In the genomic region with DNA sequence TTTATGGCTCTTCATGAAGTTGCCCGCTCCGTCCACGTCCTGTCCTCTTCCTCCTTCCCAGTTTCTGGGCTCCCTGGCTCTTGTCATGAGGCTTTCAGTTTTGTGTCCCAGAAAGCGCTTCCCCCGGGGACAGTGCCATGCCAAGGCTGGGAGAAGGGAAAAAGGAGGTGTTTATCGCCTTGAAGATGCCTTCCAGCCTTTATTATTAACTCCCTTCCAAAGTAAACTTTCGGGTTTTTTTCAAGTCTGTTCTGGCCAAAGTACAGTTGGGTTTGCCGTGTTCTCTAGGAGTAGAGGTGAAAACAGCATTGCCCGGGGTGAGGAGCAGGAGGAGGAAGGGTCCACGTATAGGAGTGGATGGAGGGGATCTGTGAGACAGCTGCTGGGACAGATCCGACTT, we compare ENCODE assay signal across 15 cellular contexts.
DNase-seq lines count a peak whose midpoint lies in the region; ATAC-seq, FAIRE-seq and TF ChIP-seq lines count a peak whose summit lies in the region.
"Had no signal": no experiment of that assay in that cellular context is flagged by ENCODE, and none has a peak within 500 bp of the region (broad histone marks: within the 10 kb centered on the region; RNA-seq: fewer than 3 reads in every experiment).

No MANE protein-coding gene starts in this region.

- DNase-seq in Caco-2 (no peak), chondrocyte (ENCODE audit: low spot score) (no peak), kidney (no peak), gastrocnemius medialis (peak in 1 of 2 donors; percentile 55), superior temporal gyrus (ENCODE audit: extremely low spot score) (no peak), dorsolateral prefrontal cortex (no peak), HTR-8/SVneo (ENCODE audit: insufficient read length, low spot score) (no peak)
- no peak for DNase-seq in stimulated activated naive CD8-positive, alpha-beta T cell treated with anti-CD3 and anti-CD28 coated beads, Interleukin-15, amount 100 ng/mL, for 72 hours
- DNase-seq: effector CD4-positive, alpha-beta T cell; hippocampal formation; naive B cell; NCI-H187; stimulated activated naive CD4-positive, alpha-beta T cell had no signal

- H3K9ac ChIP-seq in kidney (ENCODE audit: low read length in 2 of 2): peak overlapping the region in 1 of 2 donors; percentile 20

- ATAC-seq in gastrocnemius medialis: peak; percentile 10 to 17
- ATAC-seq in stimulated activated naive CD8-positive, alpha-beta T cell treated with anti-CD3 and anti-CD28 coated beads, Interleukin-15, amount 100 ng/mL, for 72 hours: no peak

- intact Hi-C loops in Caco-2 (cut with micrococcal nuclease; ENCODE audit: unreplicated experiment): no loop called here
- intact Hi-C loops in kidney (cut with DNase I): no loop called here
- intact Hi-C loops in gastrocnemius medialis (cut with DNase I; ENCODE audit: low total_unique reads): loop anchor here (1.0 kb wide), 2 partner anchors 10 to 22 kb away; no protein-coding TSS in a partner anchor
- intact Hi-C loops in dorsolateral prefrontal cortex (cut with DNase I): loop anchor here in 1 of 2 donors (5.0 kb wide), 1 partner anchor 47 kb away; no protein-coding TSS in a partner anchor

- H3K27ac Mint-ChIP-seq in Caco-2 (ENCODE audit: unreplicated experiment): peak overlapping the region; percentile 75
- peak overlapping the region; percentile 80 for H3K27ac Mint-ChIP-seq in chondrocyte (ENCODE audit: unreplicated experiment)
- peak overlapping the region in 1 of 2 donors; percentile 48 for H3K27ac Mint-ChIP-seq in stimulated activated naive CD8-positive, alpha-beta T cell treated with anti-CD3 and anti-CD28 coated beads, Interleukin-15, amount 100 ng/mL, for 72 hours
- H3K27ac Mint-ChIP-seq: activated naive CD8-positive, alpha-beta T cell had no signal

- TF ChIP-seq CTCF in Caco-2 (IDR thresholded peaks at IDR 0.05; ENCODE audit: insufficient read depth in 1 of 2, low read depth in 1 of 2, low read length in 1 of 2, severe bottlenecking in 1 of 2, unreplicated experiment in 1 of 2) (no peak), chondrocyte (IDR thresholded peaks at IDR 0.05) (no peak), kidney (IDR thresholded peaks at IDR 0.05; ENCODE audit: borderline replicate concordance, extremely low read depth, insufficient read depth) (no peak), gastrocnemius medialis (IDR thresholded peaks at IDR 0.05 in 4 of 5, conservative IDR thresholded peaks at IDR 0.05 in 1 of 5) (no peak), dorsolateral prefrontal cortex (IDR thresholded peaks at IDR 0.05 in 54 of 56, conservative IDR thresholded peaks at IDR 0.05 in 2 of 56; ENCODE audit: low read depth in 1 of 56, partially characterized antibody in 56 of 56) (no peak)

- no peak for TF ChIP-seq POLR2A in gastrocnemius medialis (IDR thresholded peaks at IDR 0.05)

- H3K4me1 ChIP-seq in Caco-2 (peaks cover 37% of the 10 kb centered on the region), kidney (ENCODE audit: control insufficient read depth in 1 of 2, insufficient read depth in 1 of 2, low read depth in 1 of 2, low read length in 2 of 2) (peaks cover 20 to 27% of the 10 kb centered on the region in 2 donors), gastrocnemius medialis (peaks cover 38 to 52% of the 10 kb centered on the region in 2 donors)

- FAIRE-seq in kidney (lab: Jason Lieb, UNC) (no peak), HTR-8/SVneo (lab: Jason Lieb, UNC) (no peak)
- FAIRE-seq: G401.6 had no signal

- no peaks in the 10 kb centered on the region for H3K36me3 ChIP-seq in Caco-2 (ENCODE audit: control insufficient read depth, insufficient read depth, low read length)
- H3K36me3 ChIP-seq in kidney (ENCODE audit: control insufficient read depth in 1 of 2, insufficient read depth in 2 of 2, low read length in 2 of 2): no peaks in the 10 kb centered on the region
- H3K36me3 ChIP-seq in gastrocnemius medialis: no peaks in the 10 kb centered on the region

- no TSS peak for BruUV-seq in Caco-2 (replicated peaks; lab: Mats Ljungman, UMichigan)

- H3K4me3 Mint-ChIP-seq in Caco-2 (ENCODE audit: unreplicated experiment) (peak overlapping the region; percentile 27), chondrocyte (ENCODE audit: unreplicated experiment) (peak overlapping the region; percentile 8)
- no peak overlapping the region for H3K4me3 Mint-ChIP-seq in stimulated activated naive CD8-positive, alpha-beta T cell treated with anti-CD3 and anti-CD28 coated beads, Interleukin-15, amount 100 ng/mL, for 72 hours
- H3K4me3 Mint-ChIP-seq: activated naive CD8-positive, alpha-beta T cell had no signal

- H3K9me3 ChIP-seq in Caco-2 (no peaks in the 10 kb centered on the region), kidney (ENCODE audit: control insufficient read depth in 1 of 2, low read length in 2 of 2) (no peaks in the 10 kb centered on the region), gastrocnemius medialis (no peaks in the 10 kb centered on the region)

- peaks cover 80% of the 10 kb centered on the region for H3K36me3 Mint-ChIP-seq in Caco-2 (ENCODE audit: insufficient read depth, unreplicated experiment)
- H3K36me3 Mint-ChIP-seq in chondrocyte (ENCODE audit: low read depth): peaks cover 6% of the 10 kb centered on the region

- CTCF ChIA-PET in Caco-2 (lab: Charles Lee): interaction anchor here (0.6 kb wide), 1 partner anchor 129 kb away, joined by 6 read pairs; no protein-coding TSS in a partner anchor

- POLR2A ChIA-PET in Caco-2 (lab: Charles Lee): no interaction called here

- H3K9me3 Mint-ChIP-seq in Caco-2 (ENCODE audit: unreplicated experiment) (peaks cover 9% of the 10 kb centered on the region), chondrocyte (ENCODE audit: low read depth) (peaks cover 4% of the 10 kb centered on the region)
- peaks cover 5 to 7% of the 10 kb centered on the region in 2 donors for H3K9me3 Mint-ChIP-seq in stimulated activated naive CD8-positive, alpha-beta T cell treated with anti-CD3 and anti-CD28 coated beads, Interleukin-15, amount 100 ng/mL, for 72 hours

- H3K4me1 Mint-ChIP-seq in Caco-2 (ENCODE audit: low read depth, unreplicated experiment): peaks cover 31% of the 10 kb centered on the region
- H3K4me1 Mint-ChIP-seq in chondrocyte (ENCODE audit: low read depth): peaks cover 61% of the 10 kb centered on the region
- peaks cover 21% of the 10 kb centered on the region for H3K4me1 Mint-ChIP-seq in stimulated activated naive CD8-positive, alpha-beta T cell treated with anti-CD3 and anti-CD28 coated beads, Interleukin-15, amount 100 ng/mL, for 72 hours

- H3K4me3 ChIP-seq in Caco-2 (ENCODE audit: low read depth, low read length) (no peak overlapping the region), kidney (ENCODE audit: low read length in 2 of 2) (no peak overlapping the region), gastrocnemius medialis (peak overlapping the region in 3 of 4 donors; percentile 1 to 35 (median 1)), dorsolateral prefrontal cortex (peak overlapping the region in 6 of 59 donors; percentile 0 to 13 (median 8))

- H3K27ac ChIP-seq in kidney (ENCODE audit: low read depth in 2 of 2, low read length in 2 of 2) (peak overlapping the region; percentile 38 to 66), gastrocnemius medialis (peak overlapping the region; percentile 88 to 96 (median 95)), dorsolateral prefrontal cortex (peak overlapping the region in 6 of 59 donors; percentile 1 to 43 (median 16))

- H3K27me3 Mint-ChIP-seq in Caco-2 (ENCODE audit: insufficient read depth, unreplicated experiment) (no peaks in the 10 kb centered on the region), chondrocyte (ENCODE audit: low read depth) (no peaks in the 10 kb centered on the region)
- H3K27me3 Mint-ChIP-seq in stimulated activated naive CD8-positive, alpha-beta T cell treated with anti-CD3 and anti-CD28 coated beads, Interleukin-15, amount 100 ng/mL, for 72 hours: no peaks in the 10 kb centered on the region
- H3K27me3 Mint-ChIP-seq: activated naive CD8-positive, alpha-beta T cell; naive B cell had no signal

- in situ Hi-C loops in gastrocnemius medialis (cut with MboI; ENCODE audit: low sequenced_read_pairs in 4 of 4): no loop called here

- H3K27me3 ChIP-seq in Caco-2 (replicated peaks; ENCODE audit: control insufficient read depth, insufficient read depth, low read length) (no peaks in the 10 kb centered on the region), gastrocnemius medialis (no peaks in the 10 kb centered on the region), dorsolateral prefrontal cortex (no peaks in the 10 kb centered on the region)

Comparison
In these comparisons a context has a peak if more than half of its experiments do, and no peak if none do; other contexts are left out.
1. H3K4me3 ChIP-seq: peak in gastrocnemius medialis (3 of 4); none in Caco-2 (single experiment) and kidney (0 of 2).
2. H3K4me3 Mint-ChIP-seq: peak in Caco-2 (single experiment) and chondrocyte (single experiment); none in stimulated activated naive CD8-positive, alpha-beta T cell treated with anti-CD3 and anti-CD28 coated beads, Interleukin-15, amount 100 ng/mL, for 72 hours (0 of 2).